ENCODE assay signal across 1 cellular context in the genomic region with DNA sequence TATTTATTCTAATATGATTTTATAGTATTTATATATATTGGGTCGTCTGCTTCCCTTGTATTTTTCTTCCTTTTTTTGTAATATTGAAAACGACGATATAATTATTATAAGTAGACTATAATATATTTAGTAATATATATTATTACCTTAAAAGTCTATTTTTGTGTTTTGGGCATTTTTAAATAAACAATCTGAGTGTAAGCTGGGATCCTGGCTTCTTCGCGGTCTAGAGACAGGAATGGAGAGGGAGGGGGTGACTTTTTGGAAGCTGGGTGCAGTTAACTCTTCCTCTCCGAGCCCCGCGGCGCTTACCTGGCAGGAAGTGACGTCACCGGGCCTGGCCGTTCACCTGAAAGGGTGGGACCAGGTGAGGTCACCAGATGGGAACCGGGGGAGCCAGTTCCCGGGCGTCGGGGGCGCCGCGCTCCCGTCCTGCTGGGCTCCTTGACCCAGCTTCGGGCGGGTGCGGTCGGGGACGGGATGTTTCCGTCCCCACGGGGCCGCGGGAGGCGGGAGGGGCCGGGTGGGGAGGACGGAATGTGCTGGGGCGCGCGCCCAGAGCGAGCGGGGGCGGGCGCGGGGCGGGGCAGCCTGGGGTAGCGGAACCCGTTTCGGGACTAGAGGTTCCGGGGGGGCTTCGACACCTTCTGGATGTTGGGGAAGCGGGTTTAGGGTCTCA.
TF ChIP-seq lines count a peak whose summit lies in the region.

No MANE protein-coding gene starts in this region.

TF ChIP-seq in K562, 482 proteins besides CTCF, POLR2A, EP300 and RAD21 (continued from another document and continues in another):
- TF ChIP-seq, protein P1, sequence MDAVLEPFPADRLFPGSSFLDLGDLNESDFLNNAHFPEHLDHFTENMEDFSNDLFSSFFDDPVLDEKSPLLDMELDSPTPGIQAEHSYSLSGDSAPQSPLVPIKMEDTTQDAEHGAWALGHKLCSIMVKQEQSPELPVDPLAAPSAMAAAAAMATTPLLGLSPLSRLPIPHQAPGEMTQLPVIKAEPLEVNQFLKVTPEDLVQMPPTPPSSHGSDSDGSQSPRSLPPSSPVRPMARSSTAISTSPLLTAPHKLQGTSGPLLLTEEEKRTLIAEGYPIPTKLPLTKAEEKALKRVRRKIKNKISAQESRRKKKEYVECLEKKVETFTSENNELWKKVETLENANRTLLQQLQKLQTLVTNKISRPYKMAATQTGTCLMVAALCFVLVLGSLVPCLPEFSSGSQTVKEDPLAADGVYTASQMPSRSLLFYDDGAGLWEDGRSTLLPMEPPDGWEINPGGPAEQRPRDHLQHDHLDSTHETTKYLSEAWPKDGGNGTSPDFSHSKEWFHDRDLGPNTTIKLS (IDR thresholded peaks at IDR 0.05; ENCODE audit: borderline replicate concordance, low read depth): 0 out of 2 replicates have a peak, but pooled peaks have one; percentile 3
- TF ChIP-seq HDAC1 (IDR thresholded peaks at IDR 0.05) (peak; percentile 6 to 41; a peak in 1 of 4 replicates), SP1 (CRISPR knock-in tag; IDR thresholded peaks at IDR 0.05) (peak; percentile 57), CBX1 (IDR thresholded peaks at IDR 0.05; ENCODE audit: low read depth) (0 out of 2 replicates have a peak, but pooled peaks have one; percentile 34), GABPA (tag; conservative IDR thresholded peaks at IDR 0.05; ENCODE audit: low read depth) (peak; percentile 89), EP400 (IDR thresholded peaks at IDR 0.05) (peak; percentile 63), SIN3B (IDR thresholded peaks at IDR 0.05; ENCODE audit: low read depth) (peak; percentile 20; the same call in 1 of the 2 replicates), MYNN (IDR thresholded peaks at IDR 0.05) (no peak), MYNN (CRISPR knock-in tag; IDR thresholded peaks at IDR 0.05) (no peak), FOXK1 (CRISPR knock-in tag; IDR thresholded peaks at IDR 0.05; ENCODE audit: borderline replicate concordance) (no peak), ZNF165 (CRISPR knock-in tag; IDR thresholded peaks at IDR 0.05; ENCODE audit: borderline replicate concordance) (no peak), STAT5B (CRISPR knock-in tag; IDR thresholded peaks at IDR 0.05) (no peak), ZNF41 (CRISPR knock-in tag; conservative IDR thresholded peaks at IDR 0.05) (no peak), POU5F1 (IDR thresholded peaks at IDR 0.05; ENCODE audit: borderline replicate concordance, low read depth, low read length, partially characterized antibody) (no peak), PTBP1 (IDR thresholded peaks at IDR 0.05; ENCODE audit: low read depth, low read length) (0 out of 2 replicates have a peak, but pooled peaks have one; percentile 18), CBFA2T2 (conservative IDR thresholded peaks at IDR 0.05) (0 out of 2 replicates have a peak, but pooled peaks have one; percentile 7), POLR2H (tag; IDR thresholded peaks at IDR 0.05; ENCODE audit: low read depth) (0 out of 2 replicates have a peak, but pooled peaks have one; percentile 33), DMBX1 (CRISPR knock-in tag; IDR thresholded peaks at IDR 0.05; ENCODE audit: borderline replicate concordance) (no peak), ATF7 (IDR thresholded peaks at IDR 0.05) (peak; percentile 97), TEAD1 (CRISPR knock-in tag; IDR thresholded peaks at IDR 0.05) (0 out of 4 replicates have a peak, but pooled peaks of 1 of the 2 experiments have one; percentile 17), ESRRA (IDR thresholded peaks at IDR 0.05; ENCODE audit: borderline replicate concordance, low read depth) (no peak), HDAC3 (IDR thresholded peaks at IDR 0.05; ENCODE audit: borderline replicate concordance, partially characterized antibody) (no peak), FOSL1 (tag; conservative IDR thresholded peaks at IDR 0.05) (peak; percentile 38; the same call in 1 of the 2 replicates), BRD9 (IDR thresholded peaks at IDR 0.05; ENCODE audit: low read depth, partially characterized antibody) (no peak), MAZ (CRISPR knock-in tag; conservative IDR thresholded peaks at IDR 0.05 in 1 of 2, IDR thresholded peaks at IDR 0.05 in 1 of 2) (peak in 1 of 2 experiments; percentile 82; a peak in 3 of 4 replicates), CBX3 (IDR thresholded peaks at IDR 0.05; ENCODE audit: borderline replicate concordance in 1 of 2, low read length in 2 of 2) (no peak), RB1 (IDR thresholded peaks at IDR 0.05; ENCODE audit: low read depth) (peak; percentile 66; the same call in 1 of the 2 replicates), SRSF9 (IDR thresholded peaks at IDR 0.05; ENCODE audit: borderline replicate concordance, low read depth, low read length) (no peak), CC2D1A (IDR thresholded peaks at IDR 0.05) (no peak), ZFP1 (CRISPR knock-in tag; IDR thresholded peaks at IDR 0.05) (no peak), ETV5 (CRISPR knock-in tag; IDR thresholded peaks at IDR 0.05; ENCODE audit: low read depth) (peak; percentile 65), RBM22 (IDR thresholded peaks at IDR 0.05; ENCODE audit: low read depth, low read length, poor library complexity, severe bottlenecking) (no peak), BCOR (IDR thresholded peaks at IDR 0.05) (no peak), HIVEP1 (CRISPR knock-in tag; IDR thresholded peaks at IDR 0.05) (no peak), GATAD2A (IDR thresholded peaks at IDR 0.05) (peak; percentile 60), HDAC8 (tag; IDR thresholded peaks at IDR 0.05) (no peak), ZKSCAN8 (CRISPR knock-in tag; IDR thresholded peaks at IDR 0.05) (0 out of 2 replicates have a peak, but pooled peaks have one; percentile 36), SPI1 (IDR thresholded peaks at IDR 0.05; ENCODE audit: borderline replicate concordance, low read depth, low read length) (peak; percentile 19; the same call in 1 of the 2 replicates), ETV1 (tag; conservative IDR thresholded peaks at IDR 0.05; ENCODE audit: low read depth) (peak; percentile 92), ATF1 (CRISPR knock-in tag; IDR thresholded peaks at IDR 0.05) (no peak), ATF1 (tag; IDR thresholded peaks at IDR 0.05) (peak; percentile 89), OTX1 (CRISPR knock-in tag; IDR thresholded peaks at IDR 0.05) (no peak), SRF (CRISPR knock-in tag; IDR thresholded peaks at IDR 0.05) (no peak), TGIF2 (CRISPR knock-in tag; IDR thresholded peaks at IDR 0.05) (no peak), ZNF584 (CRISPR knock-in tag; IDR thresholded peaks at IDR 0.05; ENCODE audit: low read depth) (no peak; the same call in 1 of the 2 replicates), TEAD4 (IDR thresholded peaks at IDR 0.05; ENCODE audit: low read length) (peak; percentile 35), TEAD4 (CRISPR knock-in tag; IDR thresholded peaks at IDR 0.05; ENCODE audit: borderline replicate concordance) (no peak), CHD1 (IDR thresholded peaks at IDR 0.05; ENCODE audit: low read length) (peak; percentile 83), NR2C2 (CRISPR knock-in tag; IDR thresholded peaks at IDR 0.05) (no peak), NR2C2 (tag; IDR thresholded peaks at IDR 0.05) (peak; percentile 74; the same call in 1 of the 2 replicates), PRPF4 (IDR thresholded peaks at IDR 0.05; ENCODE audit: insufficient read depth, low read depth, low read length, poor library complexity, severe bottlenecking) (no peak), CXXC5 (CRISPR knock-in tag; IDR thresholded peaks at IDR 0.05) (peak; percentile 46), ARID2 (IDR thresholded peaks at IDR 0.05) (no peak)
- TF ChIP-seq, protein P2, sequence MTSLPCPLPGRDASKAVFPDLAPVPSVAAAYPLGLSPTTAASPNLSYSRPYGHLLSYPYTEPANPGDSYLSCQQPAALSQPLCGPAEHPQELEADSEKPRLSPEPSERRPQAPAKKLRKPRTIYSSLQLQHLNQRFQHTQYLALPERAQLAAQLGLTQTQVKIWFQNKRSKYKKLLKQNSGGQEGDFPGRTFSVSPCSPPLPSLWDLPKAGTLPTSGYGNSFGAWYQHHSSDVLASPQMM (CRISPR knock-in tag; IDR thresholded peaks at IDR 0.05): no peak
- TF ChIP-seq, protein P3, sequence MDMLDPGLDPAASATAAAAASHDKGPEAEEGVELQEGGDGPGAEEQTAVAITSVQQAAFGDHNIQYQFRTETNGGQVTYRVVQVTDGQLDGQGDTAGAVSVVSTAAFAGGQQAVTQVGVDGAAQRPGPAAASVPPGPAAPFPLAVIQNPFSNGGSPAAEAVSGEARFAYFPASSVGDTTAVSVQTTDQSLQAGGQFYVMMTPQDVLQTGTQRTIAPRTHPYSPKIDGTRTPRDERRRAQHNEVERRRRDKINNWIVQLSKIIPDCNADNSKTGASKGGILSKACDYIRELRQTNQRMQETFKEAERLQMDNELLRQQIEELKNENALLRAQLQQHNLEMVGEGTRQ (CRISPR knock-in tag; IDR thresholded peaks at IDR 0.05): no peak
- TF ChIP-seq, protein P4, sequence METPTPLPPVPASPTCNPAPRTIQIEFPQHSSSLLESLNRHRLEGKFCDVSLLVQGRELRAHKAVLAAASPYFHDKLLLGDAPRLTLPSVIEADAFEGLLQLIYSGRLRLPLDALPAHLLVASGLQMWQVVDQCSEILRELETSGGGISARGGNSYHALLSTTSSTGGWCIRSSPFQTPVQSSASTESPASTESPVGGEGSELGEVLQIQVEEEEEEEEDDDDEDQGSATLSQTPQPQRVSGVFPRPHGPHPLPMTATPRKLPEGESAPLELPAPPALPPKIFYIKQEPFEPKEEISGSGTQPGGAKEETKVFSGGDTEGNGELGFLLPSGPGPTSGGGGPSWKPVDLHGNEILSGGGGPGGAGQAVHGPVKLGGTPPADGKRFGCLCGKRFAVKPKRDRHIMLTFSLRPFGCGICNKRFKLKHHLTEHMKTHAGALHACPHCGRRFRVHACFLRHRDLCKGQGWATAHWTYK (CRISPR knock-in tag; IDR thresholded peaks at IDR 0.05): peak; percentile 31; the same call in 1 of the 2 replicates
- TF ChIP-seq, protein P5, sequence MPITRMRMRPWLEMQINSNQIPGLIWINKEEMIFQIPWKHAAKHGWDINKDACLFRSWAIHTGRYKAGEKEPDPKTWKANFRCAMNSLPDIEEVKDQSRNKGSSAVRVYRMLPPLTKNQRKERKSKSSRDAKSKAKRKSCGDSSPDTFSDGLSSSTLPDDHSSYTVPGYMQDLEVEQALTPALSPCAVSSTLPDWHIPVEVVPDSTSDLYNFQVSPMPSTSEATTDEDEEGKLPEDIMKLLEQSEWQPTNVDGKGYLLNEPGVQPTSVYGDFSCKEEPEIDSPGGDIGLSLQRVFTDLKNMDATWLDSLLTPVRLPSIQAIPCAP (CRISPR knock-in tag; IDR thresholded peaks at IDR 0.05; ENCODE audit: borderline replicate concordance): no peak
- TF ChIP-seq, protein P6, sequence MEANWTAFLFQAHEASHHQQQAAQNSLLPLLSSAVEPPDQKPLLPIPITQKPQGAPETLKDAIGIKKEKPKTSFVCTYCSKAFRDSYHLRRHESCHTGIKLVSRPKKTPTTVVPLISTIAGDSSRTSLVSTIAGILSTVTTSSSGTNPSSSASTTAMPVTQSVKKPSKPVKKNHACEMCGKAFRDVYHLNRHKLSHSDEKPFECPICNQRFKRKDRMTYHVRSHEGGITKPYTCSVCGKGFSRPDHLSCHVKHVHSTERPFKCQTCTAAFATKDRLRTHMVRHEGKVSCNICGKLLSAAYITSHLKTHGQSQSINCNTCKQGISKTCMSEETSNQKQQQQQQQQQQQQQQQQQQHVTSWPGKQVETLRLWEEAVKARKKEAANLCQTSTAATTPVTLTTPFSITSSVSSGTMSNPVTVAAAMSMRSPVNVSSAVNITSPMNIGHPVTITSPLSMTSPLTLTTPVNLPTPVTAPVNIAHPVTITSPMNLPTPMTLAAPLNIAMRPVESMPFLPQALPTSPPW (CRISPR knock-in tag; IDR thresholded peaks at IDR 0.05): peak; percentile 96
- TF ChIP-seq, protein P7, sequence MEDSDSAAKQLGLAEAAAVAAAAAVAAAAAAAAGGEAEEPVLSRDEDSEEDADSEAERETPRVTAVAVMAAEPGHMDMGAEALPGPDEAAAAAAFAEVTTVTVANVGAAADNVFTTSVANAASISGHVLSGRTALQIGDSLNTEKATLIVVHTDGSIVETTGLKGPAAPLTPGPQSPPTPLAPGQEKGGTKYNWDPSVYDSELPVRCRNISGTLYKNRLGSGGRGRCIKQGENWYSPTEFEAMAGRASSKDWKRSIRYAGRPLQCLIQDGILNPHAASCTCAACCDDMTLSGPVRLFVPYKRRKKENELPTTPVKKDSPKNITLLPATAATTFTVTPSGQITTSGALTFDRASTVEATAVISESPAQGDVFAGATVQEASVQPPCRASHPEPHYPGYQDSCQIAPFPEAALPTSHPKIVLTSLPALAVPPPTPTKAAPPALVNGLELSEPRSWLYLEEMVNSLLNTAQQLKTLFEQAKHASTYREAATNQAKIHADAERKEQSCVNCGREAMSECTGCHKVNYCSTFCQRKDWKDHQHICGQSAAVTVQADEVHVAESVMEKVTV (CRISPR knock-in tag; IDR thresholded peaks at IDR 0.05): no peak
- TF ChIP-seq, protein P8, sequence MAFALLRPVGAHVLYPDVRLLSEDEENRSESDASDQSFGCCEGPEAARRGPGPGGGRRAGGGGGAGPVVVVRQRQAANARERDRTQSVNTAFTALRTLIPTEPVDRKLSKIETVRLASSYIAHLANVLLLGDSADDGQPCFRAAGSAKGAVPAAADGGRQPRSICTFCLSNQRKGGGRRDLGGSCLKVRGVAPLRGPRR (CRISPR knock-in tag; IDR thresholded peaks at IDR 0.05): no peak
